ENCODE assay signal across 8 cellular contexts in the genomic region with DNA sequence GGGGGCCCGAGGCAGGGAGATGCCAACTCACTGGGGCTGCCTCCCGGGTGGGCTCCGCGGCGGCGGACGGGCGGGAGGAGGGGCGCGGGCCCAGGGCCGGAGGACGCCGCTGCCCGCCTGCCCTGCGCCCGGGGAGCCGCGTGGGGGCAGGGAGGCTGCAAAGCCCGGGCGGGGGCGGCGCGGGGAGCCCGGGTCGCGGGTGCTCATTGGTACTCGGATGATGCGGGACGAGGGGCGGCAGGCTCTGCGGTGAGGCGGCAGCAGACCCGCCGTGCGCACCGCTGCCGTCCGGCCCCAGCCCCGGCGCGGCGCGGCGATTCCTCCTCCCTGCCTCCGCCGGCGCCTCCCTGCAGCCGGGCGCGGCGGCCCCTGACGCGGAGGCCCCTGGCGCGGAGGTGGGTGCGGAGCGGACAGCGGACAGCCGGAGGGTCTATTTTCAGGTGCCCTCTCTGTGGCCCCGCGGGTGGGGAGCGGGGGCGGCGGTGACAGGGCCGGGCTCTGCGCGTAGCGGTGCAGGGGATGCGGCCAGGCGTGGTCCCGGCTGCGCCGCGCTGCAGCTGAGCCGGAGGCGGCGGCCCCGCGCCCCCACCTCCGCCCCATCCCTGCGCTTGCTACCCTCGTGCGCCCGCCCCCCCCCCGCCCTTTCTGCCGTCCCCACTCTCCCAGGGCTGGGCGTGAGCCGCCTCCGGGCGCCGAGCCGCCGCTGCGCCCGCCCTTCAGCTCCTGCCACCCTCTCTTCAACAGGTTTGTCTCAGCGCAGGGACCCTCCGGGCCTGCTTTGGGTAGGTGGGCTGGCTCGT. TPM values are rescaled to one million over a fixed set of nuclear protein-coding genes. Genes with fewer than 3 reads are reported as not detected.
DNase-seq lines count a peak whose midpoint lies in the region; ATAC-seq and TF ChIP-seq lines count a peak whose summit lies in the region.

No MANE protein-coding gene starts in this region.

- peak; percentile 60 for DNase-seq in GM06990 (ENCODE audit: extremely low read depth, insufficient read length)
- DNase-seq in HCT116 (ENCODE audit: low read depth, low spot score), result no peak
- peak; percentile 17 for DNase-seq in NCI-H446 treated with DMSO at 0.1 percent for 48 hours (lab: John Stamatoyannopoulos, UW)
- DNase-seq in amygdala (lab: John Stamatoyannopoulos, UW), result peak in 38 of 56 donors; percentile 12 to 79 (median 55)
- peak; percentile 49 to 81 (median 80) for DNase-seq in right cardiac atrium
- DNase-seq in psoas muscle, result peak; percentile 47 to 72

- peaks cover 40% of the 10 kb centered on the region for H3K79me2 ChIP-seq in HCT116 (ENCODE audit: insufficient read depth, low read length)

- H4K20me1 ChIP-seq in HCT116 (ENCODE audit: insufficient read depth), result no peaks in the 10 kb centered on the region

- H3K9me2 ChIP-seq in HCT116 (ENCODE audit: insufficient read depth), result no peaks in the 10 kb centered on the region

- intact Hi-C loops in HCT116 (cut with micrococcal nuclease), result no loop called here
- intact Hi-C loops in right cardiac atrium (cut with DNase I), result loop anchor here in 1 of 4 donors (10.0 kb wide), 1 partner anchor 122 kb away; a partner anchor contains a TSS
- intact Hi-C loops in psoas muscle (cut with DNase I), result loop anchor here in 1 of 2 donors (5.0 kb wide), 3 partner anchors 71 to 334 kb away; a partner anchor contains a TSS

- no peaks in the 10 kb centered on the region; the same call in none of the 2 replicates for H3K27me3 ChIP-seq in GM06990 (replicated peaks; ENCODE audit: control insufficient read depth, insufficient read depth, low read length)
- H3K27me3 ChIP-seq in HCT116 (ENCODE audit: insufficient read depth, low read length), result no peaks in the 10 kb centered on the region
- no peaks in the 10 kb centered on the region for H3K27me3 ChIP-seq in right cardiac atrium (ENCODE audit: control insufficient read depth, insufficient read depth)
- H3K27me3 ChIP-seq in psoas muscle (ENCODE audit: insufficient read depth in 3 of 3, low read length in 2 of 3), result no peaks in the 10 kb centered on the region

- WGBS in right cardiac atrium, result under 1% methylated on average over 97 of the region's 98 CpGs
- 0 to 1% (median 1%) methylated on average over 22 to 96 of the region's 98 CpGs for WGBS in psoas muscle, 3 donors

- no peak for TF ChIP-seq POLR2A in HCT116 (IDR thresholded peaks at IDR 0.05; ENCODE audit: borderline replicate concordance, extremely low read depth, insufficient read depth, insufficient read length)

- H2AFZ ChIP-seq in HCT116 (ENCODE audit: low read depth, low read length, poor library complexity, severe bottlenecking), result no peak overlapping the region

- BruUV-seq in HCT116 (replicated peaks; lab: Mats Ljungman, UMichigan), result no TSS peak

- H3K9me3 ChIP-seq in HCT116 (ENCODE audit: control insufficient read depth in 1 of 2, insufficient read depth in 1 of 2, low read depth in 1 of 2, low read length in 2 of 2) (no peaks in the 10 kb centered on the region), right cardiac atrium (ENCODE audit: control insufficient read depth, low read length) (no peaks in the 10 kb centered on the region), psoas muscle (no peaks in the 10 kb centered on the region)

- peak overlapping the region; percentile 63 for H3K9ac ChIP-seq in HCT116 (ENCODE audit: low read length)

- peaks cover 5 to 25% of the 10 kb centered on the region in 2 experiments; a peak in 3 of 4 replicates for H3K4me1 ChIP-seq in HCT116 (ENCODE audit: control insufficient read depth in 1 of 2, insufficient read depth in 2 of 2, low read length in 2 of 2)
- no peaks in the 10 kb centered on the region for H3K4me1 ChIP-seq in right cardiac atrium (ENCODE audit: control insufficient read depth, insufficient read depth, low read length)
- H3K4me1 ChIP-seq in psoas muscle, result peaks cover 29% of the 10 kb centered on the region

- no peak for TF ChIP-seq RAD21 in HCT116 (IDR thresholded peaks at IDR 0.05; ENCODE audit: low read depth)

- H3K4me3 ChIP-seq in GM06990 (replicated peaks; ENCODE audit: low read depth, low read length) (peak overlapping the region; percentile 55), HCT116 (replicated peaks in 1 of 2; ENCODE audit: low read depth in 1 of 2, low read length in 2 of 2) (peak overlapping the region; percentile 67 to 78), right cardiac atrium (ENCODE audit: low read length) (peak overlapping the region; percentile 96), psoas muscle (peak overlapping the region; percentile 85)

- ATAC-seq in HCT116, result peak; percentile 61
- ATAC-seq in right cardiac atrium, result peak; percentile 41 to 47
- ATAC-seq in psoas muscle, result peak; percentile 60 to 68 (median 64)
- no peak for ATAC-seq in GM18858 (IDR thresholded peaks at IDR 0.05; ENCODE audit: unreplicated experiment)
- ATAC-seq in HG03139 (IDR thresholded peaks at IDR 0.05; ENCODE audit: unreplicated experiment), result no peak

- H3K36me3 ChIP-seq in GM06990 (ENCODE audit: control insufficient read depth, insufficient read depth, low read length), result no peaks in the 10 kb centered on the region
- H3K36me3 ChIP-seq in HCT116 (ENCODE audit: control insufficient read depth in 1 of 2, insufficient read depth in 2 of 2, low read length in 2 of 2), result no peaks in the 10 kb centered on the region
- H3K36me3 ChIP-seq in psoas muscle (ENCODE audit: insufficient read depth in 1 of 2, low read depth in 1 of 2), result no peaks in the 10 kb centered on the region

- RAD21 ChIA-PET in HCT116 (lab: Charles Lee; ENCODE audit: low non-redundant PET in 1 of 2, low total read pairs in 2 of 2, uncharacterized antibody in 2 of 2, unreplicated experiment in 2 of 2), result interaction anchor here in 1 of 2 experiments (0.6 kb wide), 1 partner anchor 68 kb away, joined by 5 read pairs; no protein-coding TSS in a partner anchor

- POLR2A ChIA-PET in HCT116 (lab: Charles Lee), result interaction anchor here (1.6 kb wide), 1 partner anchor 42 kb away, joined by 3 read pairs; no protein-coding TSS in a partner anchor

- TF ChIP-seq CTCF in GM06990 (IDR thresholded peaks at IDR 0.05; ENCODE audit: insufficient read depth, low read length, poor library complexity, severe bottlenecking), result no peak
- TF ChIP-seq CTCF in HCT116 (IDR thresholded peaks at IDR 0.05 in 2 of 3, conservative IDR thresholded peaks at IDR 0.05 in 1 of 3; ENCODE audit: borderline replicate concordance in 1 of 3, insufficient read depth in 1 of 3, low read depth in 2 of 3, low read length in 2 of 3), result no peak
- peak; percentile 20 for TF ChIP-seq CTCF in psoas muscle (IDR thresholded peaks at IDR 0.05)

- peak overlapping the region; percentile 97 for H3K4me2 ChIP-seq in HCT116 (ENCODE audit: low read length)

- H3K27ac ChIP-seq in HCT116 (ENCODE audit: low read depth, low read length) (peak overlapping the region; percentile 64), right cardiac atrium (ENCODE audit: low read length) (peak overlapping the region; percentile 89), psoas muscle (peak overlapping the region; percentile 87)

- CTCF ChIA-PET in HCT116 (lab: Charles Lee), result no interaction called here

TF ChIP-seq in HCT116, 20 proteins besides CTCF, POLR2A, EP300 and RAD21 (continues in another document):
- TF ChIP-seq SIN3A (IDR thresholded peaks at IDR 0.05; ENCODE audit: low read depth) (no peak), ATF3 (IDR thresholded peaks at IDR 0.05) (no peak), JUND (IDR thresholded peaks at IDR 0.05) (no peak), ELF1 (IDR thresholded peaks at IDR 0.05; ENCODE audit: borderline replicate concordance, low read depth) (no peak), CBX3 (IDR thresholded peaks at IDR 0.05; ENCODE audit: low read depth) (no peak), EZH2phosphoT487 (IDR thresholded peaks at IDR 0.05; ENCODE audit: borderline replicate concordance) (no peak), SRF (IDR thresholded peaks at IDR 0.05; ENCODE audit: low read depth) (no peak), TCF7L2 (IDR thresholded peaks at IDR 0.05; ENCODE audit: borderline replicate concordance, extremely low read depth, insufficient read depth, insufficient read length) (no peak), REST (IDR thresholded peaks at IDR 0.05; ENCODE audit: low read depth) (no peak)
- TF ChIP-seq, protein P1, sequence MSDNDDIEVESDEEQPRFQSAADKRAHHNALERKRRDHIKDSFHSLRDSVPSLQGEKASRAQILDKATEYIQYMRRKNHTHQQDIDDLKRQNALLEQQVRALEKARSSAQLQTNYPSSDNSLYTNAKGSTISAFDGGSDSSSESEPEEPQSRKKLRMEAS (IDR thresholded peaks at IDR 0.05), result no peak

RNA-seq across cellular contexts. Expression of gene SPTBN1, which starts 0.6 kb away (rescaled TPM):
- total RNA-seq in HCT116 (2021; ENCODE audit: unreplicated experiment) (84.4 TPM), right cardiac atrium (100 to 1,000 TPM; 304 to 348 (median 336) TPM), psoas muscle (100 to 1,000 TPM in 1 of 4 donors, 10 to 100 TPM in 3; 87.8 to 180 (median 96.2) TPM)
- 36.1 and 41.4 TPM in 2 replicates for polyA plus RNA-seq in HCT116 (2012)
- polyA plus RNA-seq in right cardiac atrium (141 TPM), psoas muscle (10 to 100 TPM; 22.9 to 56.1 (median 32.9) TPM)

Comparison
In these comparisons a context has a peak if more than half of its experiments do, and no peak if none do; other contexts are left out.
1. ATAC-seq: peak in HCT116 (single experiment), right cardiac atrium (2 of 2) and psoas muscle (4 of 4); none in GM18858 (single experiment) and HG03139 (single experiment).
2. Peak in every context shown above with its lines, with median percentiles within 50 percentile points of each other: H3K4me3 ChIP-seq and H3K27ac ChIP-seq.